In genomic region chr19:2423913-2424685, GRCh38 we compare ENCODE assay signal across 21 cellular contexts. TPM values are rescaled to one million over a fixed set of nuclear protein-coding genes. Genes with fewer than 3 reads are reported as not detected.
DNase-seq lines count a peak whose midpoint lies in the region; ATAC-seq, FAIRE-seq and TF ChIP-seq lines count a peak whose summit lies in the region.
"Had no signal": no experiment of that assay in that cellular context is flagged by ENCODE, and none has a peak within 500 bp of the region (broad histone marks: within the 10 kb centered on the region; RNA-seq: fewer than 3 reads in every experiment).

No MANE protein-coding gene starts in this region.

- no peak overlapping the region for H3K27ac ChIP-seq in K562 (ENCODE audit: extremely low read depth, low read depth, low read length)
- H3K27ac ChIP-seq in mesendoderm (ENCODE audit: low read depth, low read length): no peak overlapping the region
- peak overlapping the region; percentile 80 for H3K27ac ChIP-seq in thymus (ENCODE audit: low read depth)
- no peak overlapping the region for H3K27ac ChIP-seq in tibial nerve
- H3K27ac ChIP-seq: foreskin keratinocyte had no signal

- no peak overlapping the region for H2AFZ ChIP-seq in K562 (ENCODE audit: low read depth, low read length)

- TF ChIP-seq EP300 in K562 (IDR thresholded peaks at IDR 0.05; ENCODE audit: low read length): no peak
- TF ChIP-seq EP300 in tibial nerve (IDR thresholded peaks at IDR 0.05): no peak

- no peak overlapping the region for H3K18ac ChIP-seq in mesendoderm (ENCODE audit: low read length)

- no peak overlapping the region for H2BK5ac ChIP-seq in mesendoderm (ENCODE audit: low read length)

- no peak overlapping the region for H3K27ac Mint-ChIP-seq in progenitor cell of endocrine pancreas
- H3K27ac Mint-ChIP-seq: CD8-positive, alpha-beta memory T cell had no signal

- H3K79me2 ChIP-seq in K562 (ENCODE audit: control insufficient read depth, insufficient read depth, low read length) (peaks cover 43% of the 10 kb centered on the region), mesendoderm (ENCODE audit: control insufficient read depth, insufficient read depth, low read length) (peaks cover 15% of the 10 kb centered on the region)

- peaks cover 11 to 64% of the 10 kb centered on the region in 2 experiments; a peak in 4 of 5 replicates for H3K4me1 ChIP-seq in K562 (replicated peaks in 1 of 2; ENCODE audit: control insufficient read depth in 2 of 2, insufficient read depth in 2 of 2, low read length in 2 of 2)
- H3K4me1 ChIP-seq in mesendoderm (ENCODE audit: control insufficient read depth, low read depth, low read length): no peaks in the 10 kb centered on the region
- H3K4me1 ChIP-seq in thymus (ENCODE audit: control insufficient read depth, insufficient read depth, low read length): peaks cover 39% of the 10 kb centered on the region
- H3K4me1 ChIP-seq in tibial nerve: peaks cover 0 to 38% (median 18%) of the 10 kb centered on the region in 4 donors
- H3K4me1 ChIP-seq: foreskin keratinocyte had no signal

- no peaks in the 10 kb centered on the region for H3K36me3 Mint-ChIP-seq in progenitor cell of endocrine pancreas (ENCODE audit: insufficient read depth)

- TF ChIP-seq RAD21 in K562 (CRISPR knock-in tag; conservative IDR thresholded peaks at IDR 0.05 in 1 of 2, IDR thresholded peaks at IDR 0.05 in 1 of 2): no peak

- H3K79me1 ChIP-seq in mesendoderm (ENCODE audit: low read length): peaks cover 9% of the 10 kb centered on the region

- H3K4me2 ChIP-seq in K562 (ENCODE audit: insufficient read depth, low read length) (no peak overlapping the region), mesendoderm (ENCODE audit: low read length) (no peak overlapping the region)

- H3K9ac ChIP-seq in K562 (ENCODE audit: insufficient read depth in 1 of 2, low read depth in 2 of 2, low read length in 2 of 2) (peak overlapping the region in 1 of 2 experiments; percentile 9; a peak in 1 of 4 replicates), mesendoderm (ENCODE audit: low read length) (peak overlapping the region; percentile 54)

- no peaks in the 10 kb centered on the region for H3K9me3 ChIP-seq in K562 (replicated peaks; ENCODE audit: control insufficient read depth, insufficient read depth, low read depth, low read length)
- no peaks in the 10 kb centered on the region for H3K9me3 ChIP-seq in thymus (ENCODE audit: control insufficient read depth)
- no peaks in the 10 kb centered on the region for H3K9me3 ChIP-seq in tibial nerve
- H3K9me3 ChIP-seq: testis had no signal

- intact Hi-C loops in K562 (cut with micrococcal nuclease): no loop called here

- no peaks in the 10 kb centered on the region for H3K27me3 ChIP-seq in K562 (ENCODE audit: control insufficient read depth in 2 of 2, insufficient read depth in 2 of 2, low read length in 2 of 2)
- H3K27me3 ChIP-seq in mesendoderm (ENCODE audit: insufficient read depth, low read length, poor library complexity): no peaks in the 10 kb centered on the region
- no peaks in the 10 kb centered on the region for H3K27me3 ChIP-seq in thymus (ENCODE audit: control insufficient read depth, insufficient read depth)
- H3K27me3 ChIP-seq in tibial nerve: no peaks in the 10 kb centered on the region
- H3K27me3 ChIP-seq: brain microvascular endothelial cell, foreskin keratinocyte, testis had no signal

- peak overlapping the region; percentile 76 for H3K4me3 ChIP-seq in HFF-Myc (replicated peaks; ENCODE audit: low read depth, low read length)
- no peak overlapping the region for H3K4me3 ChIP-seq in K562
- H3K4me3 ChIP-seq in mesendoderm (ENCODE audit: low read length): no peak overlapping the region
- H3K4me3 ChIP-seq in thymus (ENCODE audit: low read length): peak overlapping the region; percentile 32
- no peak overlapping the region for H3K4me3 ChIP-seq in tibial nerve

- H2BK120ac ChIP-seq in mesendoderm (ENCODE audit: low read depth, low read length): no peak overlapping the region

- POLR2A ChIA-PET in K562 (lab: Yijun Ruan, JAX): interaction anchor here (0.6 to 1.5 kb wide), 4 partner anchors 10 to 147 kb away, joined by 3 to 6 read pairs (median 3); no protein-coding TSS in a partner anchor

- H3K23ac ChIP-seq in mesendoderm (ENCODE audit: low read length): no peak overlapping the region

- H4K20me1 ChIP-seq in K562 (replicated peaks; ENCODE audit: control insufficient read depth, insufficient read depth, low read length): peaks cover 10% of the 10 kb centered on the region; the same call in 1 of the 2 replicates

- no peak for TF ChIP-seq POLR2A in K562 (conservative IDR thresholded peaks at IDR 0.05)
- TF ChIP-seq POLR2A in tibial nerve (IDR thresholded peaks at IDR 0.05): no peak

- BruUV-seq in K562 (replicated peaks; lab: Mats Ljungman, UMichigan): no TSS peak

- peaks cover 8% of the 10 kb centered on the region for H3K4me1 Mint-ChIP-seq in progenitor cell of endocrine pancreas (ENCODE audit: low read depth)

- H3K4ac ChIP-seq in mesendoderm (ENCODE audit: low read depth, low read length): no peak overlapping the region

- H3K9me3 Mint-ChIP-seq in progenitor cell of endocrine pancreas (ENCODE audit: low read depth): no peaks in the 10 kb centered on the region

- no peak overlapping the region for H4K8ac ChIP-seq in mesendoderm (ENCODE audit: low read depth, low read length)

- 94% methylated on average over 11 of the region's 46 CpGs for WGBS in K562 (ENCODE audit: insufficient coverage, low coverage, missing lambda C conversion rate)
- no CpG with 5 or more reads among the region's 46 CpGs for WGBS in mesendoderm (ENCODE audit: extremely low coverage, insufficient coverage, low lambda C conversion rate)
- 94% methylated on average over 46 of the region's 46 CpGs for WGBS in thymus
- 81 to 89% methylated on average over 35 to 43 of the region's 46 CpGs for WGBS in tibial nerve, 2 donors

- H3K36me3 ChIP-seq in K562 (ENCODE audit: control insufficient read depth, insufficient read depth, low read length) (peaks cover 57% of the 10 kb centered on the region; the same call in 2 of the 3 replicates), mesendoderm (ENCODE audit: control insufficient read depth, insufficient read depth, low read length) (no peaks in the 10 kb centered on the region), thymus (ENCODE audit: control insufficient read depth, insufficient read depth) (peaks cover 22% of the 10 kb centered on the region), tibial nerve (peaks cover 0 to 30% (median 0%) of the 10 kb centered on the region in 3 donors)

- DNase-seq in HFF-Myc (ENCODE audit: extremely low read depth, low read depth) (no peak), K562 (ENCODE audit: extremely low read depth in 1 of 4, low spot score in 3 of 4) (peak in 1 of 4 experiments; percentile 33), mesendoderm (no peak), tibial nerve (ENCODE audit: low spot score in 2 of 2) (no peak), progenitor cell of endocrine pancreas (ENCODE audit: low spot score, unreplicated experiment) (no peak)
- DNase-seq: activated CD4-positive, alpha-beta T cell treated with anti-CD3 and anti-CD28 coated beads for 48 hours; CD8-positive, alpha-beta memory T cell; DMS53; effector CD8-positive, alpha-beta T cell; foreskin keratinocyte; kidney; NCI-H1105; NCI-H2029; NCI-H226; NCI-H774; stimulated activated CD4-positive, alpha-beta T cell treated with anti-CD3 and anti-CD28 coated beads, Interleukin-2, amount 100 ng/mL, for 48 hours; stimulated activated naive CD4-positive, alpha-beta T cell had no signal

- H2BK15ac ChIP-seq in mesendoderm (replicated peaks; ENCODE audit: low read depth): no peak overlapping the region

- H4K5ac ChIP-seq in mesendoderm (ENCODE audit: low read length): no peak overlapping the region

- no peaks in the 10 kb centered on the region for H3K27me3 Mint-ChIP-seq in progenitor cell of endocrine pancreas
- H3K27me3 Mint-ChIP-seq: CD8-positive, alpha-beta memory T cell had no signal

- H3K56ac ChIP-seq in mesendoderm (ENCODE audit: low read length): peak overlapping the region; percentile 49

- H2AK5ac ChIP-seq in mesendoderm (ENCODE audit: low read length): no peak overlapping the region

- no peak for TF ChIP-seq CTCF in HFF-Myc (IDR thresholded peaks at IDR 0.05; ENCODE audit: low read depth, low read length, missing control alignments)
- no peak for TF ChIP-seq CTCF in K562 (IDR thresholded peaks at IDR 0.05 in 2 of 3, conservative IDR thresholded peaks at IDR 0.05 in 1 of 3; ENCODE audit: insufficient read depth in 2 of 3, low read depth in 1 of 3, low read length in 3 of 3)
- TF ChIP-seq CTCF in tibial nerve (IDR thresholded peaks at IDR 0.05): no peak
- no peak for TF ChIP-seq CTCF in progenitor cell of endocrine pancreas (IDR thresholded peaks at IDR 0.05; ENCODE audit: unreplicated experiment)

- CTCF ChIA-PET in K562 (lab: Yijun Ruan, JAX; ENCODE audit: low intra/inter-chr PET ratio): no interaction called here

- in situ Hi-C loops in K562 (cut with MboI): no loop called here

- ATAC-seq in K562: no peak
- ATAC-seq in HG02885 (IDR thresholded peaks at IDR 0.05; ENCODE audit: poor library complexity, unreplicated experiment): no peak
- ATAC-seq: foreskin keratinocyte had no signal

- no peak for FAIRE-seq in K562 (lab: Jason Lieb, UNC)
- FAIRE-seq: kidney had no signal

- H3K9me1 ChIP-seq in K562 (ENCODE audit: control insufficient read depth, insufficient read depth, low read length): no peaks in the 10 kb centered on the region

- no peak overlapping the region for H3K4me3 Mint-ChIP-seq in progenitor cell of endocrine pancreas (ENCODE audit: low read depth)

RNA-seq across cellular contexts. Expression of gene TIMM13, which starts 3.3 kb away (rescaled TPM):
- total RNA-seq in K562 (2011; cell fraction: chromatin; rRNA removed; ENCODE audit: low replicate concordance): 33.4 and 83.5 TPM in 2 replicates
- 50.0 and 67.9 TPM in 2 replicates for total RNA-seq in K562 (2011; cell fraction: nucleolus; rRNA removed)
- 30.1 and 33.7 TPM in 2 replicates for total RNA-seq in K562 (2011; cell fraction: nucleoplasm; rRNA removed)
- total RNA-seq in K562 (2014; rRNA removed): 112 and 140 TPM in 2 replicates
- total RNA-seq in K562 (2014; rRNA removed; fragmentation: Illumina TruSeq; extraction: Trizol): 13.8 and 18.7 TPM in 2 replicates
- 81.1 and 90.4 TPM in 2 replicates for total RNA-seq in K562 (2015; rRNA removed; fragmentation: Illumina TruSeq; extraction: Trizol)
- total RNA-seq in K562 (2021): 215 and 235 TPM in 2 replicates
- polyA plus RNA-seq in K562 (2011; rRNA removed): 35.0 and 50.3 TPM in 2 replicates
- 77.5 and 236 TPM in 2 replicates for polyA plus RNA-seq in K562 (2011; cell fraction: cytosol; rRNA removed)
- polyA plus RNA-seq in K562 (2011; cell fraction: nucleus; rRNA removed): 41.8 and 63.1 TPM in 2 replicates
- 83.8 and 112 TPM in 2 replicates for polyA plus RNA-seq in K562 (2012)
- 20.3 and 68.0 TPM in 2 replicates for polyA plus RNA-seq in K562 (2014; fragmentation: Illumina TruSeq; extraction: Trizol)
- polyA plus RNA-seq in K562 (2014; fragmentation: Nextera tagmentation; extraction: Ambion mirVana): 10 to 100 TPM; 17.6 to 71.8 TPM
- 105 and 132 TPM in 2 replicates for polyA plus RNA-seq in K562 (2014; rRNA removed)
- polyA minus RNA-seq in K562 (2011; rRNA and poly(A)+ RNA removed): 4.1 and 9.6 TPM in 2 replicates
- polyA minus RNA-seq in K562 (2011; cell fraction: cytosol; rRNA and poly(A)+ RNA removed): 27.2 and 34.0 TPM in 2 replicates
- polyA minus RNA-seq in K562 (2011; cell fraction: nucleus; rRNA and poly(A)+ RNA removed): 18.0 and 20.1 TPM in 2 replicates
- polyA plus RNA-seq in mesendoderm (2013, experiment 1 of 2): 215 TPM
- 208 TPM for polyA plus RNA-seq in mesendoderm (2013, experiment 2 of 2)
- 56.1 TPM for polyA plus RNA-seq in thymus
- total RNA-seq in tibial nerve: 10 to 100 TPM; 28.8 to 48.9 (median 32.3) TPM
- total RNA-seq in progenitor cell of endocrine pancreas: 108 and 110 TPM in 2 replicates

RNA-seq across cellular contexts. Expression of gene LMNB2, which starts 32.7 kb away (rescaled TPM):
- 40.1 and 85.1 TPM in 2 replicates for total RNA-seq in K562 (2011; cell fraction: chromatin; rRNA removed; ENCODE audit: low replicate concordance)
- total RNA-seq in K562 (2011; cell fraction: nucleolus; rRNA removed): 40.9 and 42.2 TPM in 2 replicates
- total RNA-seq in K562 (2011; cell fraction: nucleoplasm; rRNA removed): 35.7 and 48.3 TPM in 2 replicates
- total RNA-seq in K562 (2014; rRNA removed): 133 and 141 TPM in 2 replicates
- 46.8 and 52.9 TPM in 2 replicates for total RNA-seq in K562 (2014; rRNA removed; fragmentation: Illumina TruSeq; extraction: Trizol)
- 105 and 106 TPM in 2 replicates for total RNA-seq in K562 (2015; rRNA removed; fragmentation: Illumina TruSeq; extraction: Trizol)
- total RNA-seq in K562 (2021): 98.3 and 123 TPM in 2 replicates
- polyA plus RNA-seq in K562 (2011; rRNA removed): 90.3 and 94.7 TPM in 2 replicates
- 191 and 212 TPM in 2 replicates for polyA plus RNA-seq in K562 (2011; cell fraction: cytosol; rRNA removed)
- 59.1 and 76.5 TPM in 2 replicates for polyA plus RNA-seq in K562 (2011; cell fraction: nucleus; rRNA removed)
- 58.8 and 94.2 TPM in 2 replicates for polyA plus RNA-seq in K562 (2012)
- polyA plus RNA-seq in K562 (2014; fragmentation: Illumina TruSeq; extraction: Trizol): 117 and 161 TPM in 2 replicates
- under 1 TPM; 0.48 to 0.71 TPM for polyA plus RNA-seq in K562 (2014; fragmentation: Nextera tagmentation; extraction: Ambion mirVana)
- 94.5 and 105 TPM in 2 replicates for polyA plus RNA-seq in K562 (2014; rRNA removed)
- 57.4 and 85.2 TPM in 2 replicates for polyA minus RNA-seq in K562 (2011; rRNA and poly(A)+ RNA removed)
- 48.5 and 69.4 TPM in 2 replicates for polyA minus RNA-seq in K562 (2011; cell fraction: cytosol; rRNA and poly(A)+ RNA removed)
- 10.8 and 13.6 TPM in 2 replicates for polyA minus RNA-seq in K562 (2011; cell fraction: nucleus; rRNA and poly(A)+ RNA removed)
- 144 TPM for polyA plus RNA-seq in mesendoderm (2013, experiment 1 of 2)
- 143 TPM for polyA plus RNA-seq in mesendoderm (2013, experiment 2 of 2)
- 13.8 TPM for polyA plus RNA-seq in thymus
- 10 to 100 TPM; 15.3 to 53.1 (median 25.9) TPM for total RNA-seq in tibial nerve
- 90.0 and 93.6 TPM in 2 replicates for total RNA-seq in progenitor cell of endocrine pancreas

RNA-seq across cellular contexts. Expression of gene GADD45B, which starts 51.8 kb away (rescaled TPM):
- total RNA-seq in K562 (2011; cell fraction: chromatin; rRNA removed; ENCODE audit: low replicate concordance): 7.1 and 17.3 TPM in 2 replicates
- 18.6 and 27.0 TPM in 2 replicates for total RNA-seq in K562 (2011; cell fraction: nucleolus; rRNA removed)
- 12.8 and 19.0 TPM in 2 replicates for total RNA-seq in K562 (2011; cell fraction: nucleoplasm; rRNA removed)
- total RNA-seq in K562 (2014; rRNA removed) (3.9 and 4.1 TPM in 2 replicates), K562 (2014; rRNA removed; fragmentation: Illumina TruSeq; extraction: Trizol) (1.7 and 2.1 TPM in 2 replicates), K562 (2015; rRNA removed; fragmentation: Illumina TruSeq; extraction: Trizol) (1.9 and 2.0 TPM in 2 replicates), K562 (2021) (2.9 and 3.1 TPM in 2 replicates), tibial nerve (100 to 1,000 TPM; 230 to 440 (median 337) TPM), progenitor cell of endocrine pancreas (4.9 and 5.1 TPM in 2 replicates)
- polyA plus RNA-seq in K562 (2011; rRNA removed) (2.7 and 4.7 TPM in 2 replicates), K562 (2014; fragmentation: Illumina TruSeq; extraction: Trizol) (0.79 and 1.0 TPM in 2 replicates), K562 (2014; fragmentation: Nextera tagmentation; extraction: Ambion mirVana) (under 1 TPM; 0.06 to 0.18 TPM), K562 (2014; rRNA removed) (2.5 and 2.7 TPM in 2 replicates), thymus (161 TPM)
- 5.2 and 6.5 TPM in 2 replicates for polyA plus RNA-seq in K562 (2011; cell fraction: cytosol; rRNA removed)
- 8.7 and 19.6 TPM in 2 replicates for polyA plus RNA-seq in K562 (2011; cell fraction: nucleus; rRNA removed)
- 2.9 and 8.2 TPM in 2 replicates for polyA plus RNA-seq in K562 (2012)
- 3.5 and 5.2 TPM in 2 replicates for polyA minus RNA-seq in K562 (2011; rRNA and poly(A)+ RNA removed)
- polyA minus RNA-seq in K562 (2011; cell fraction: cytosol; rRNA and poly(A)+ RNA removed): 4.3 and 18.2 TPM in 2 replicates
- 17.8 and 31.2 TPM in 2 replicates for polyA minus RNA-seq in K562 (2011; cell fraction: nucleus; rRNA and poly(A)+ RNA removed)
- polyA plus RNA-seq in mesendoderm (2013, experiment 1 of 2): 43.7 TPM
- polyA plus RNA-seq in mesendoderm (2013, experiment 2 of 2): 44.8 TPM

Comparison
In these comparisons a context has a peak if more than half of its experiments do, and no peak if none do; other contexts are left out.
1. H3K4me3 ChIP-seq: peak in HFF-Myc (single experiment) and thymus (single experiment); none in K562 (single experiment), mesendoderm (single experiment) and tibial nerve (0 of 4).
2. RNA of gene GADD45B, which starts 51.8 kb away (total RNA-seq): 230 to 440 TPM in tibial nerve; 4.9 to 5.1 TPM in progenitor cell of endocrine pancreas and 1.7 to 27.0 TPM in K562; every median in the first group is over 4 times any median in the second.